ENCODE assay signal across 20 cellular contexts in genomic region chr4:159075531-159075932, GRCh38. TPM values are rescaled to one million over a fixed set of nuclear protein-coding genes. Genes with fewer than 3 reads are reported as not detected.
DNase-seq lines count a peak whose midpoint lies in the region; TF ChIP-seq lines count a peak whose summit lies in the region.
"Had no signal": no experiment of that assay in that cellular context is flagged by ENCODE, and none has a peak within 500 bp of the region (broad histone marks: within the 10 kb centered on the region; RNA-seq: fewer than 3 reads in every experiment).

No MANE protein-coding gene starts in this region.

- H3K27ac ChIP-seq in ACC112 (ENCODE audit: low read depth, low read length) (peak overlapping the region; percentile 37), vagina (no peak overlapping the region)
- H3K27ac ChIP-seq: esophagus squamous epithelium, heart left ventricle, neutrophil, thoracic aorta had no signal

- TF ChIP-seq CTCF in fibroblast of the aortic adventitia (IDR thresholded peaks at IDR 0.05; ENCODE audit: insufficient read depth, low read length) (no peak), vagina (IDR thresholded peaks at IDR 0.05) (no peak)

- H3K4me1 ChIP-seq in ACC112 (ENCODE audit: control insufficient read depth, insufficient read depth, low read length, unreplicated experiment) (peaks cover 46% of the 10 kb centered on the region), vagina (peaks cover 7% of the 10 kb centered on the region)
- H3K4me1 ChIP-seq: BE2C had no signal

- intact Hi-C loops in vagina (cut with DNase I) (no loop called here), head of caudate nucleus (cut with DNase I) (no loop called here)

- H3K36me3 ChIP-seq in ACC112 (ENCODE audit: insufficient read depth, low read length) (no peaks in the 10 kb centered on the region), vagina (no peaks in the 10 kb centered on the region)
- H3K36me3 ChIP-seq: BE2C, esophagus squamous epithelium, heart left ventricle, neutrophil, thoracic aorta had no signal

- H3K4me3 ChIP-seq in ACC112 (ENCODE audit: low read depth, low read length) (no peak overlapping the region), fibroblast of the aortic adventitia (ENCODE audit: low read depth, low read length) (no peak overlapping the region), vagina (no peak overlapping the region)
- H3K4me3 ChIP-seq: esophagus squamous epithelium, heart left ventricle, thoracic aorta had no signal

- no peaks in the 10 kb centered on the region for H3K79me2 ChIP-seq in ACC112 (ENCODE audit: control insufficient read depth, insufficient read depth, low read length, unreplicated experiment)

- no peak for TF ChIP-seq POLR2A in vagina (IDR thresholded peaks at IDR 0.05)

- H2AFZ ChIP-seq in ACC112 (ENCODE audit: low read length, unreplicated experiment): peak overlapping the region; percentile 83

- H3K27me3 ChIP-seq in ACC112 (ENCODE audit: insufficient read depth, low read length) (no peaks in the 10 kb centered on the region), vagina (no peaks in the 10 kb centered on the region)
- H3K27me3 ChIP-seq: BE2C, esophagus squamous epithelium, heart left ventricle, neutrophil had no signal

- DNase-seq in EL: peak; percentile 51
- peak; percentile 39 for DNase-seq in RKO (ENCODE audit: low spot score)
- peak; percentile 16 for DNase-seq in fibroblast of the aortic adventitia (ENCODE audit: low read depth)
- DNase-seq in vagina (ENCODE audit: extremely low spot score in 2 of 2): no peak
- no peak for DNase-seq in head of caudate nucleus
- DNase-seq in NCI-H1092 treated with DMSO at 0.1 percent for 48 hours (lab: John Stamatoyannopoulos, UW): no peak
- DNase-seq: activated B cell treated with CpG ODN at 0.5 μM for 24 hours; BE2C; Caco-2; effector memory CD4-positive, alpha-beta T cell; esophagus squamous epithelium; H7; heart left ventricle; immature natural killer cell; NCI-H1694 treated with DMSO at 0.1 percent for 48 hours; NCI-H2227 treated with DMSO at 0.1 percent for 48 hours; stimulated activated CD4-positive, alpha-beta T cell treated with anti-CD3 and anti-CD28 coated beads, Interleukin-12 subunit alpha, Interleukin-12 subunit beta, amount 100 ng/mL, for 4 hours had no signal

- H3K9me3 ChIP-seq in vagina: no peaks in the 10 kb centered on the region
- H3K9me3 ChIP-seq: BE2C, Caco-2, esophagus squamous epithelium, heart left ventricle, neutrophil, thoracic aorta had no signal

RNA-seq across cellular contexts. Expression of gene RAPGEF2, which starts 27.3 kb away (rescaled TPM):
- total RNA-seq in fibroblast of the aortic adventitia (ENCODE audit: low replicate concordance): 25.7 and 44.0 TPM in 2 replicates
- 32.4 TPM for total RNA-seq in vagina

Comparison
In these comparisons a context has a peak if more than half of its experiments do, and no peak if none do; other contexts are left out.
1. DNase-seq: peak in EL (single experiment), RKO (single experiment) and fibroblast of the aortic adventitia (single experiment); none in vagina (0 of 2), head of caudate nucleus (0 of 42) and NCI-H1092 treated with DMSO at 0.1 percent for 48 hours (single experiment).